In genomic region chr21:37370152-37371040, GRCh38 we compare ENCODE assay signal across 8 cellular contexts. TPM values are rescaled to one million over a fixed set of nuclear protein-coding genes. Genes with fewer than 3 reads are reported as not detected.
A peak's percentile ranks its signal among the peaks of the same experiment; 100 is the strongest.
DNase-seq lines count a peak whose midpoint lies in the region; ATAC-seq, FAIRE-seq and TF ChIP-seq lines count a peak whose summit lies in the region.

No MANE protein-coding gene starts in this region.

- H3K36me3 ChIP-seq in WERI-Rb-1 = peaks cover 4% of the 10 kb centered on the region; the same call in 1 of the 2 replicates

- H3K4me1 Mint-ChIP-seq in activated naive CD8-positive, alpha-beta T cell treated with anti-CD3 and anti-CD28 coated beads for 36 hours = peaks cover 61% of the 10 kb centered on the region
- H3K4me1 Mint-ChIP-seq in memory B cell = peaks cover 54% of the 10 kb centered on the region

- H3K27ac Mint-ChIP-seq in activated naive CD8-positive, alpha-beta T cell treated with anti-CD3 and anti-CD28 coated beads for 36 hours = peak overlapping the region; percentile 97
- peak overlapping the region; percentile 82 for H3K27ac Mint-ChIP-seq in memory B cell

- FAIRE-seq in GM18507 (lab: Jason Lieb, UNC) = peak; percentile 79

- no peaks in the 10 kb centered on the region for H3K9me3 ChIP-seq in WERI-Rb-1 (ENCODE audit: severe bottlenecking)

- H3K36me3 Mint-ChIP-seq in activated naive CD8-positive, alpha-beta T cell treated with anti-CD3 and anti-CD28 coated beads for 36 hours = peaks cover 26% of the 10 kb centered on the region
- H3K36me3 Mint-ChIP-seq in memory B cell = peaks cover 6% of the 10 kb centered on the region

- no peaks in the 10 kb centered on the region for H3K27me3 Mint-ChIP-seq in activated naive CD8-positive, alpha-beta T cell treated with anti-CD3 and anti-CD28 coated beads for 36 hours
- no peaks in the 10 kb centered on the region for H3K27me3 Mint-ChIP-seq in memory B cell

- H3K4me3 ChIP-seq in WERI-Rb-1 (ENCODE audit: low read depth, low read length) = no peak overlapping the region

- no peaks in the 10 kb centered on the region for H3K27me3 ChIP-seq in WERI-Rb-1 (ENCODE audit: insufficient read depth, low read depth, severe bottlenecking)

- H3K27ac ChIP-seq in WERI-Rb-1 = no peak overlapping the region

- no peak for TF ChIP-seq CTCF in WERI-Rb-1 (IDR thresholded peaks at IDR 0.05; ENCODE audit: low read depth, low read length)

- H3K9me3 Mint-ChIP-seq in activated naive CD8-positive, alpha-beta T cell treated with anti-CD3 and anti-CD28 coated beads for 36 hours = peaks cover 1% of the 10 kb centered on the region
- H3K9me3 Mint-ChIP-seq in memory B cell = no peaks in the 10 kb centered on the region

- ATAC-seq in memory B cell (ENCODE audit: low read depth) (no peak), HG03280 (IDR thresholded peaks at IDR 0.05; ENCODE audit: unreplicated experiment) (no peak), HG03025 (IDR thresholded peaks at IDR 0.05; ENCODE audit: low FRiP score, unreplicated experiment) (no peak)

- peak; percentile 12 for DNase-seq in GM18507 (ENCODE audit: extremely low spot score, insufficient read length, low read depth)
- DNase-seq in HT1080 (ENCODE audit: low read depth) = peak; percentile 78
- DNase-seq in activated naive CD8-positive, alpha-beta T cell treated with anti-CD3 and anti-CD28 coated beads for 36 hours = no peak
- DNase-seq in memory B cell (ENCODE audit: low spot score in 2 of 2) = no peak
- no peak for DNase-seq in superior temporal gyrus (ENCODE audit: extremely low spot score)
- DNase-seq in WERI-Rb-1 = no peak

- H3K4me3 Mint-ChIP-seq in activated naive CD8-positive, alpha-beta T cell treated with anti-CD3 and anti-CD28 coated beads for 36 hours = peak overlapping the region; percentile 89
- peak overlapping the region; percentile 70 for H3K4me3 Mint-ChIP-seq in memory B cell

RNA-seq across cellular contexts. Expression of gene DYRK1A, which starts 3.8 kb away (rescaled TPM):
- 23.9 and 31.5 TPM in 2 replicates for total RNA-seq in HT1080 (2014; rRNA removed; shearing (Covaris generic))
- 16.6 and 21.0 TPM in 2 replicates for polyA plus RNA-seq in HT1080 (2015; cell fraction: cytosol; rRNA removed)
- 38.1 and 43.1 TPM in 2 replicates for polyA plus RNA-seq in HT1080 (2015; cell fraction: nucleus; rRNA removed)
- 10 to 100 TPM; 63.1 to 64.3 TPM for total RNA-seq in activated naive CD8-positive, alpha-beta T cell treated with anti-CD3 and anti-CD28 coated beads for 36 hours

Comparison
In these comparisons a context has a peak if more than half of its experiments do, and no peak if none do; other contexts are left out.
1. DNase-seq: peak in GM18507 (single experiment) and HT1080 (single experiment); none in activated naive CD8-positive, alpha-beta T cell treated with anti-CD3 and anti-CD28 coated beads for 36 hours (single experiment), memory B cell (0 of 2), superior temporal gyrus (single experiment) and WERI-Rb-1 (single experiment).